ENCODE assay signal across 20 cellular contexts in genomic region chr22:32535531-32536190, GRCh38.
DNase-seq lines count a peak whose midpoint lies in the region; ATAC-seq and TF ChIP-seq lines count a peak whose summit lies in the region.
"Had no signal": no experiment of that assay in that cellular context is flagged by ENCODE, and none has a peak within 500 bp of the region (broad histone marks: within the 10 kb centered on the region; RNA-seq: fewer than 3 reads in every experiment).

No MANE protein-coding gene starts in this region.

- H3K79me2 ChIP-seq in MM.1S (ENCODE audit: low read length), result no peaks in the 10 kb centered on the region

- peaks cover 53% of the 10 kb centered on the region for H3K4me1 Mint-ChIP-seq in nephron
- H3K4me1 Mint-ChIP-seq in activated naive CD8-positive, alpha-beta T cell treated with anti-CD3 and anti-CD28 coated beads for 36 hours, result no peaks in the 10 kb centered on the region
- H3K4me1 Mint-ChIP-seq: CD8-positive, alpha-beta memory T cell had no signal

- peak overlapping the region in 6 of 10 donors; percentile 3 to 93 (median 86) for H3K27ac ChIP-seq in heart right ventricle
- H3K27ac ChIP-seq in heart left ventricle, result peak overlapping the region in 3 of 12 donors; percentile 55 to 85 (median 60)
- H3K27ac ChIP-seq in MM.1S (ENCODE audit: low read length), result peak overlapping the region; percentile 46; the same call in 1 of the 2 replicates
- H3K27ac ChIP-seq in suprapubic skin, result peak overlapping the region; percentile 77
- H3K27ac ChIP-seq: BLaER1, SJCRH30 had no signal

- H3K9me2 ChIP-seq in MM.1S (replicated peaks; ENCODE audit: insufficient read depth, low read length), result no peaks in the 10 kb centered on the region

- H2AFZ ChIP-seq in MM.1S (ENCODE audit: low read length), result peak overlapping the region; percentile 50

- H3K4me2 ChIP-seq in MM.1S (ENCODE audit: low read depth, low read length), result peak overlapping the region; percentile 25; the same call in 1 of the 2 replicates
- H3K4me2 ChIP-seq: BLaER1 had no signal

- intact Hi-C loops in heart right ventricle (cut with DNase I), result loop anchor here in 5 of 10 donors (2.0 to 10.0 kb wide), 5 partner anchors 87 to 229 kb away; no protein-coding TSS in a partner anchor
- intact Hi-C loops in heart left ventricle (cut with DNase I), result loop anchor here in 3 of 10 donors (5.0 to 10.0 kb wide), 3 partner anchors 82 to 229 kb away; no protein-coding TSS in a partner anchor

- H3K4me3 ChIP-seq in heart right ventricle, result no peak overlapping the region
- H3K4me3 ChIP-seq in heart left ventricle, result no peak overlapping the region
- no peak overlapping the region for H3K4me3 ChIP-seq in MM.1S (ENCODE audit: low read length)
- no peak overlapping the region for H3K4me3 ChIP-seq in suprapubic skin
- H3K4me3 ChIP-seq: BLaER1, GM12878, SJCRH30 had no signal

- H3K36me3 ChIP-seq in heart right ventricle, result no peaks in the 10 kb centered on the region
- H3K36me3 ChIP-seq in heart left ventricle, result no peaks in the 10 kb centered on the region
- no peaks in the 10 kb centered on the region for H3K36me3 ChIP-seq in MM.1S (replicated peaks; ENCODE audit: insufficient read depth, low read length)
- no peaks in the 10 kb centered on the region for H3K36me3 ChIP-seq in suprapubic skin
- H3K36me3 ChIP-seq: BLaER1, SJCRH30 had no signal

- H4K20me1 ChIP-seq in MM.1S (ENCODE audit: insufficient read depth, low read length), result no peaks in the 10 kb centered on the region
- H4K20me1 ChIP-seq: BLaER1 had no signal

- DNase-seq in heart right ventricle (no peak), heart left ventricle (no peak), MM.1S (no peak), suprapubic skin (ENCODE audit: low spot score in 2 of 2) (no peak), DMS 273 treated with DMSO at 0.1 percent for 48 hours (lab: John Stamatoyannopoulos, UW) (no peak), HPDE6-E6E7 (ENCODE audit: extremely low spot score) (no peak)
- DNase-seq in activated naive CD8-positive, alpha-beta T cell treated with anti-CD3 and anti-CD28 coated beads for 36 hours, result no peak
- DNase-seq: CD8-positive, alpha-beta memory T cell; DND-41; GOT3; Kasumi-1; NCI-H1105 treated with DMSO at 0.1 percent for 48 hours; NCI-H2029; NCI-H2171; NCI-H446 treated with DMSO at 0.1 percent for 48 hours; OCI-M1 had no signal

- no peak for TF ChIP-seq EP300 in suprapubic skin (IDR thresholded peaks at IDR 0.05)

- 90 to 94% methylated on average over 11 of the region's 11 CpGs for WGBS in heart right ventricle, 2 donors
- whole genome bisulfite sequencing in heart left ventricle, 4 donors, result 89 to 96% (median 94%) methylated on average over 8 to 11 of the region's 11 CpGs
- 73% methylated on average over 10 of the region's 11 CpGs for WGBS in suprapubic skin

- H3K4me1 ChIP-seq in heart right ventricle (peaks cover 24 to 70% (median 61%) of the 10 kb centered on the region in 9 donors), heart left ventricle (peaks cover 5 to 64% (median 40%) of the 10 kb centered on the region in 12 donors), MM.1S (ENCODE audit: low read length) (peaks cover 36% of the 10 kb centered on the region), suprapubic skin (peaks cover 45% of the 10 kb centered on the region)

- ATAC-seq in heart right ventricle (no peak), heart left ventricle (no peak)
- ATAC-seq: GM12878 had no signal

- H3K4me3 Mint-ChIP-seq in nephron, result no peak overlapping the region
- H3K4me3 Mint-ChIP-seq in activated naive CD8-positive, alpha-beta T cell treated with anti-CD3 and anti-CD28 coated beads for 36 hours, result no peak overlapping the region
- H3K4me3 Mint-ChIP-seq: CD8-positive, alpha-beta memory T cell had no signal

- H3K27me3 Mint-ChIP-seq in nephron (ENCODE audit: low read depth), result peaks cover 11% of the 10 kb centered on the region
- peaks cover 5% of the 10 kb centered on the region for H3K27me3 Mint-ChIP-seq in activated naive CD8-positive, alpha-beta T cell treated with anti-CD3 and anti-CD28 coated beads for 36 hours

- H3K36me3 Mint-ChIP-seq in nephron (ENCODE audit: low read depth), result no peaks in the 10 kb centered on the region
- H3K36me3 Mint-ChIP-seq in activated naive CD8-positive, alpha-beta T cell treated with anti-CD3 and anti-CD28 coated beads for 36 hours, result no peaks in the 10 kb centered on the region
- H3K36me3 Mint-ChIP-seq: CD8-positive, alpha-beta memory T cell had no signal

- H3K9ac ChIP-seq in MM.1S (ENCODE audit: low read length), result no peak overlapping the region
- H3K9ac ChIP-seq: BLaER1 had no signal

- H3F3A ChIP-seq in MM.1S (ENCODE audit: insufficient read depth, low read length), result peaks cover 17% of the 10 kb centered on the region

- peaks cover 4% of the 10 kb centered on the region for H3K9me3 Mint-ChIP-seq in nephron
- H3K9me3 Mint-ChIP-seq in activated naive CD8-positive, alpha-beta T cell treated with anti-CD3 and anti-CD28 coated beads for 36 hours, result peaks cover 1% of the 10 kb centered on the region

- H3K9me3 ChIP-seq in heart right ventricle (peaks cover 0 to 3% (median 0%) of the 10 kb centered on the region in 11 donors), heart left ventricle (peaks cover 0 to 5% (median 0%) of the 10 kb centered on the region in 12 donors), MM.1S (replicated peaks; ENCODE audit: insufficient read depth, low read length) (no peaks in the 10 kb centered on the region), suprapubic skin (no peaks in the 10 kb centered on the region)
- H3K9me3 ChIP-seq: BLaER1, SJCRH30 had no signal

- no peak for TF ChIP-seq POLR2A in heart left ventricle (IDR thresholded peaks at IDR 0.05)
- no peak for TF ChIP-seq POLR2A in suprapubic skin (IDR thresholded peaks at IDR 0.05)

- H3K27me3 ChIP-seq in heart right ventricle (no peaks in the 10 kb centered on the region), heart left ventricle (no peaks in the 10 kb centered on the region), MM.1S (replicated peaks; ENCODE audit: insufficient read depth, low read length) (no peaks in the 10 kb centered on the region), suprapubic skin (no peaks in the 10 kb centered on the region)
- H3K27me3 ChIP-seq: BLaER1, SJCRH30 had no signal

- peak overlapping the region in 2 of 3 experiments; percentile 56 to 81 for H3K27ac Mint-ChIP-seq in nephron
- no peak overlapping the region for H3K27ac Mint-ChIP-seq in activated naive CD8-positive, alpha-beta T cell treated with anti-CD3 and anti-CD28 coated beads for 36 hours
- H3K27ac Mint-ChIP-seq: CD8-positive, alpha-beta memory T cell had no signal

- TF ChIP-seq CTCF in heart right ventricle (IDR thresholded peaks at IDR 0.05) (no peak), heart left ventricle (IDR thresholded peaks at IDR 0.05) (no peak), MM.1S (IDR thresholded peaks at IDR 0.05; ENCODE audit: low read length) (no peak), nephron (IDR thresholded peaks at IDR 0.05; ENCODE audit: unreplicated experiment in 3 of 3) (no peak), suprapubic skin (IDR thresholded peaks at IDR 0.05) (no peak)
